Comparison of ENCODE assay signal across 8 cellular contexts in genomic region chr15:83248151-83248851, GRCh38. TPM values are rescaled to one million over a fixed set of nuclear protein-coding genes. Genes with fewer than 3 reads are reported as not detected.
DNase-seq lines count a peak whose midpoint lies in the region; ATAC-seq, FAIRE-seq and TF ChIP-seq lines count a peak whose summit lies in the region.

No MANE protein-coding gene starts in this region.

- peak; percentile 7 for DNase-seq in activated CD4-positive, alpha-beta T cell treated with anti-CD3 and anti-CD28 coated beads for 48 hours
- DNase-seq in activated CD4-positive, alpha-beta T cell treated with anti-CD3 and anti-CD28 coated beads for 1 hour = no peak
- DNase-seq in HS-5 (ENCODE audit: low read depth) = peak; percentile 53
- peak; percentile 94 for DNase-seq in PC-3
- DNase-seq in dedifferentiated amniotic fluid mesenchymal stem cell (ENCODE audit: extremely low spot score) = peak; percentile 82
- DNase-seq in lower lobe of right lung = no peak
- peak; percentile 48 for DNase-seq in urothelium cell line (ENCODE audit: low spot score)

- no peaks in the 10 kb centered on the region for H3K9me3 ChIP-seq in PC-3 (ENCODE audit: low read length)
- no peaks in the 10 kb centered on the region for H3K9me3 ChIP-seq in lower lobe of right lung

- H2AFZ ChIP-seq in PC-3 (ENCODE audit: low read length) = peak overlapping the region; percentile 80

- H3K4me1 ChIP-seq in PC-3 (ENCODE audit: insufficient read depth, low read length) (peaks cover 11% of the 10 kb centered on the region), lower lobe of right lung (no peaks in the 10 kb centered on the region)

- TF ChIP-seq CTCF in PC-3 (conservative IDR thresholded peaks at IDR 0.05; ENCODE audit: low read depth, low read length) (peak; percentile 90), lower lobe of right lung (IDR thresholded peaks at IDR 0.05) (peak; percentile 93)

- no TSS peak for BruUV-seq in PC-3 (replicated peaks; lab: Mats Ljungman, UMichigan)

- H3K36me3 ChIP-seq in PC-3 (ENCODE audit: low read depth, low read length) (no peaks in the 10 kb centered on the region), lower lobe of right lung (no peaks in the 10 kb centered on the region)

- intact Hi-C loops in PC-3 (cut with micrococcal nuclease) (loop anchor here (1.0 kb wide), 3 partner anchors 132 to 311 kb away; no protein-coding TSS in a partner anchor), lower lobe of right lung (cut with DNase I) (no loop called here)

- no peaks in the 10 kb centered on the region for H4K20me1 ChIP-seq in PC-3 (ENCODE audit: low read length)

- peak; percentile 72 for ATAC-seq in PC-3
- peak; percentile 74 for ATAC-seq in lower lobe of right lung
- ATAC-seq in HG02884 (IDR thresholded peaks at IDR 0.05; ENCODE audit: unreplicated experiment) = no peak

- H3K79me2 ChIP-seq in PC-3 (ENCODE audit: low read length) = no peaks in the 10 kb centered on the region

- H3K9ac ChIP-seq in PC-3 (ENCODE audit: low read length) = no peak overlapping the region

- H3K27ac ChIP-seq in PC-3 (ENCODE audit: low read length) (no peak overlapping the region), lower lobe of right lung (no peak overlapping the region)

- H3K9me2 ChIP-seq in PC-3 (replicated peaks; ENCODE audit: low read length) = no peaks in the 10 kb centered on the region

- H3F3A ChIP-seq in PC-3 (ENCODE audit: low read length, unreplicated experiment) = no peaks in the 10 kb centered on the region

- peak overlapping the region; percentile 43; the same call in 1 of the 2 replicates for H3K4me3 ChIP-seq in PC-3 (ENCODE audit: low read length)
- H3K4me3 ChIP-seq in lower lobe of right lung = no peak overlapping the region

- H3K4me2 ChIP-seq in PC-3 (ENCODE audit: low read length) = peak overlapping the region; percentile 70

- CTCF ChIA-PET in PC-3 (lab: Charles Lee) = interaction anchor here (0.5 to 3.4 kb wide), 14 partner anchors 58 to 856 kb away, joined by 3 to 23 read pairs (median 4); partner anchors contain the start of gene BTBD1

- POLR2A ChIA-PET in PC-3 (lab: Charles Lee; ENCODE audit: unreplicated experiment) = interaction anchor here (0.6 to 0.8 kb wide), 4 partner anchors 38 to 155 kb away, joined by 3 to 6 read pairs (median 4); no protein-coding TSS in a partner anchor

- H3K27me3 ChIP-seq in PC-3 (ENCODE audit: low read length) (no peaks in the 10 kb centered on the region), lower lobe of right lung (ENCODE audit: low read depth) (peaks cover 21% of the 10 kb centered on the region)

- no peak for FAIRE-seq in urothelium cell line (lab: Jason Lieb, UNC)

RNA-seq across cellular contexts. Expression of gene BNC1, which starts 36.2 kb away (rescaled TPM):
- 0.92 and 2.4 TPM in 2 replicates for total RNA-seq in PC-3 (2014; rRNA removed)
- total RNA-seq in lower lobe of right lung = 0.21 TPM

RNA-seq across cellular contexts. Expression of gene HDGFL3, which starts 40.7 kb away (rescaled TPM):
- total RNA-seq in PC-3 (2014; rRNA removed) (38.4 and 49.4 TPM in 2 replicates), lower lobe of right lung (26.5 TPM)

Comparison
In these comparisons a context has a peak if more than half of its experiments do, and no peak if none do; other contexts are left out.
1. DNase-seq: peak in activated CD4-positive, alpha-beta T cell treated with anti-CD3 and anti-CD28 coated beads for 48 hours (single experiment), HS-5 (single experiment), PC-3 (single experiment), dedifferentiated amniotic fluid mesenchymal stem cell (single experiment) and urothelium cell line (single experiment); none in activated CD4-positive, alpha-beta T cell treated with anti-CD3 and anti-CD28 coated beads for 1 hour (single experiment) and lower lobe of right lung (single experiment).